ENCODE assay signal across 31 cellular contexts in genomic region chr16:50939356-50939755, GRCh38.
"Had no signal": no experiment of that assay in that cellular context is flagged by ENCODE, and none has a peak within 500 bp of the region (broad histone marks: within the 10 kb centered on the region; RNA-seq: fewer than 3 reads in every experiment).

No MANE protein-coding gene starts in this region.

- H3K36me3 ChIP-seq: adrenal gland, ascending aorta, brain microvascular endothelial cell, breast epithelium, cardiac muscle cell had no signal

- H3K27me3 ChIP-seq: adrenal gland, ascending aorta, body of pancreas, brain microvascular endothelial cell, cardiac muscle cell had no signal

- DNase-seq: activated effector memory CD4-positive, alpha-beta T cell treated with anti-CD3 and anti-CD28 coated beads, Interleukin-2, amount 50 U/mL, for 16 hours; activated effector memory CD4-positive, alpha-beta T cell treated with Interleukin-2 at 50 U/mL for 16 hours; activated gamma-delta T cell; activated gamma-delta T cell treated with Interleukin-2 at 50 U/mL for 16 hours; activated naive CD4-positive, alpha-beta T cell; activated naive CD4-positive, alpha-beta T cell treated with anti-CD3 and anti-CD28 coated beads for 36 hours; activated naive CD4-positive, alpha-beta T cell treated with anti-CD3 and anti-CD28 coated beads, Interleukin-2, amount 10 ng/mL, durations not matched to agents 7 days and 5 days; activated naive CD4-positive, alpha-beta T cell treated with anti-CD3 and anti-CD28 coated beads, Interleukin-2, amount 50 U/mL, for 16 hours; activated naive CD4-positive, alpha-beta T cell treated with Interleukin-2 at 50 U/mL for 16 hours; activated naive CD8-positive, alpha-beta T cell treated with anti-CD3 and anti-CD28 coated beads for 36 hours; activated naive CD8-positive, alpha-beta T cell treated with anti-CD3 and anti-CD28 coated beads, Interleukin-2, amount 10 ng/mL, durations not matched to agents 7 days and 5 days; activated naive CD8-positive, alpha-beta T cell treated with anti-CD3 and anti-CD28 coated beads, Interleukin-2, amount 50 U/mL, for 24 hours; activated T-cell treated with anti-CD3 and anti-CD28 coated beads, Interleukin-2, amount 50 U/mL, for 1 hour; activated T-cell treated with anti-CD3 and anti-CD28 coated beads, Interleukin-2, amount 50 U/mL, for 24 hours; activated T-cell treated with anti-CD3 and anti-CD28 coated beads, Interleukin-2, amount 50 U/mL, for 4 hours; activated T-cell treated with anti-CD3 and anti-CD28 coated beads, Interleukin-2, amount 50 U/mL, for 48 hours; activated T-cell treated with anti-CD3 and anti-CD28 coated beads, Interleukin-2, amount 50 U/mL, for 72 hours; adrenal gland; amniotic stem cell; amygdala; anterior cingulate cortex; body of pancreas; brain microvascular endothelial cell; caudate nucleus; central memory CD4-positive, alpha-beta T cell; cerebellar nuclear complex had no signal

- H3K27ac ChIP-seq: adrenal gland, ascending aorta, body of pancreas, brain microvascular endothelial cell, breast epithelium, cardiac muscle cell had no signal

- H3K4me3 ChIP-seq: adrenal gland, ascending aorta, body of pancreas, breast epithelium, cardiac muscle cell had no signal

- H3K4me1 ChIP-seq: adrenal gland, ascending aorta, breast epithelium had no signal

- ATAC-seq: activated naive CD4-positive, alpha-beta T cell treated with anti-CD3 and anti-CD28 coated beads, Interleukin-2, amount 50 U/mL, for 72 hours; activated naive CD8-positive, alpha-beta T cell treated with anti-CD3 and anti-CD28 coated beads, Interleukin-2, amount 50 U/mL, for 24 hours; activated T-cell treated with anti-CD3 and anti-CD28 coated beads, Interleukin-2, amount 50 U/mL, for 4 hours; activated T-cell treated with anti-CD3 and anti-CD28 coated beads, Interleukin-2, amount 50 U/mL, for 72 hours; activated T-helper 17 cell treated with anti-CD3 and anti-CD28 coated beads, Interleukin-2, amount 50 U/mL, for 72 hours; body of pancreas had no signal

- H3K9me3 ChIP-seq: adrenal gland, ascending aorta, body of pancreas had no signal
